18 cellular contexts compared by ENCODE assay signal in genomic region chr18:42780171-42780570, GRCh38.
DNase-seq lines count a peak whose midpoint lies in the region; ATAC-seq and TF ChIP-seq lines count a peak whose summit lies in the region.
"Had no signal": no experiment of that assay in that cellular context is flagged by ENCODE, and none has a peak within 500 bp of the region (broad histone marks: within the 10 kb centered on the region; RNA-seq: fewer than 3 reads in every experiment).

No MANE protein-coding gene starts in this region.

- no peak overlapping the region for H3K9ac ChIP-seq in endodermal cell (ENCODE audit: extremely low read depth, low read length, poor library complexity, severe bottlenecking)

- H3K4me1 ChIP-seq in endodermal cell (ENCODE audit: control insufficient read depth, insufficient read depth, low read length): peaks cover 11% of the 10 kb centered on the region
- H3K4me1 ChIP-seq: A549, Caco-2 had no signal

- H3K9me3 Mint-ChIP-seq in endodermal cell: no peaks in the 10 kb centered on the region

- no peak overlapping the region for H3K27ac ChIP-seq in endodermal cell (ENCODE audit: low read depth, low read length)
- H3K27ac ChIP-seq: 22Rv1, A549, C4-2B had no signal

- DNase-seq in NCI-H2171 treated with DMSO at 0.1 percent for 48 hours (lab: John Stamatoyannopoulos, UW) (peak; percentile 41), NCI-H2171 (lab: John Stamatoyannopoulos, UW) (no peak), endodermal cell (peak; percentile 70), iPS-NIHi7 (ENCODE audit: extremely low spot score) (peak; percentile 14), retina (peak; percentile 6), HuH-7 (ENCODE audit: low spot score) (no peak)
- DNase-seq: AML-193; Caco-2; CD4-positive, alpha-beta T cell; DMS153; DMS79; GDM1; H9 had no signal

- TF ChIP-seq CTCF in endodermal cell (conservative IDR thresholded peaks at IDR 0.05): no peak

- H3K27me3 Mint-ChIP-seq in endodermal cell (ENCODE audit: insufficient read depth): no peaks in the 10 kb centered on the region
- H3K27me3 Mint-ChIP-seq: CD4-positive, alpha-beta T cell had no signal

- no peaks in the 10 kb centered on the region for H3K36me3 Mint-ChIP-seq in endodermal cell (ENCODE audit: low read depth)

- no peak for ATAC-seq in HG03095 (IDR thresholded peaks at IDR 0.05; ENCODE audit: unreplicated experiment)
- ATAC-seq in GM19324 (IDR thresholded peaks at IDR 0.05; ENCODE audit: low FRiP score, unreplicated experiment): no peak
- ATAC-seq: A549 had no signal

- H3K9me3 ChIP-seq in endodermal cell (ENCODE audit: control insufficient read depth, low read length): no peaks in the 10 kb centered on the region
- H3K9me3 ChIP-seq: A549, Caco-2 had no signal

- peaks cover 42% of the 10 kb centered on the region for H3K4me1 Mint-ChIP-seq in endodermal cell

- no peaks in the 10 kb centered on the region for H3K27me3 ChIP-seq in endodermal cell (ENCODE audit: control insufficient read depth, insufficient read depth, low read length, poor library complexity, severe bottlenecking)

- no peak overlapping the region for H3K27ac Mint-ChIP-seq in endodermal cell
- H3K27ac Mint-ChIP-seq: CD4-positive, alpha-beta T cell had no signal

- H3K4me3 Mint-ChIP-seq in endodermal cell: no peak overlapping the region
- H3K4me3 Mint-ChIP-seq: CD4-positive, alpha-beta T cell; H9 had no signal

- no peak overlapping the region for H3K4me3 ChIP-seq in endodermal cell (ENCODE audit: low read length)
- H3K4me3 ChIP-seq: A549 had no signal

- no peaks in the 10 kb centered on the region for H3K36me3 ChIP-seq in endodermal cell (ENCODE audit: control insufficient read depth, insufficient read depth, low read length)

Comparison
In these comparisons a context has a peak if more than half of its experiments do, and no peak if none do; other contexts are left out.
1. DNase-seq: peak in NCI-H2171 treated with DMSO at 0.1 percent for 48 hours (single experiment), endodermal cell (single experiment), iPS-NIHi7 (single experiment) and retina (single experiment); none in NCI-H2171 (single experiment) and HuH-7 (single experiment).